1 cellular context compared by ENCODE assay signal in the genomic region with DNA sequence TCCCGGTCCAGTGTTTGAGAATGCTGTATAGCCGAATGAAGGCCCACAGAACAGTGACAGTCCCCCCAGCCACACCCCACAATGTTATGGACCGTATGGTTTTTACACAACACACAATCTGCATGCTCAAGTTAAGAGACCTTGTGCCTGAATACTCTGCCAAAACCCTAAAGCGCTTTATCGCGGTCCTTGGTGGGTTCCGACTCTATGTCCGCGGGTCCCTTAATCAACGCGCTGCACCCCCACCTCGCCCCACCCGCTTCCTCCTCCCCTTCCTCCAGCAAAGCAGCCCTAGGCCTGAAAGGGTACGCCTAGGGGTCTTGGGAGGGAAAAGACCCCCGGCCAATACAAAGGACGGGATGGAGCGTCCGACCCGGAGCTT.
TF ChIP-seq lines count a peak whose summit lies in the region.

No MANE protein-coding gene starts in this region.

TF ChIP-seq in neural cell, 6 proteins besides CTCF, POLR2A, EP300 and RAD21 (continued from another document):
- TF ChIP-seq, protein P1, sequence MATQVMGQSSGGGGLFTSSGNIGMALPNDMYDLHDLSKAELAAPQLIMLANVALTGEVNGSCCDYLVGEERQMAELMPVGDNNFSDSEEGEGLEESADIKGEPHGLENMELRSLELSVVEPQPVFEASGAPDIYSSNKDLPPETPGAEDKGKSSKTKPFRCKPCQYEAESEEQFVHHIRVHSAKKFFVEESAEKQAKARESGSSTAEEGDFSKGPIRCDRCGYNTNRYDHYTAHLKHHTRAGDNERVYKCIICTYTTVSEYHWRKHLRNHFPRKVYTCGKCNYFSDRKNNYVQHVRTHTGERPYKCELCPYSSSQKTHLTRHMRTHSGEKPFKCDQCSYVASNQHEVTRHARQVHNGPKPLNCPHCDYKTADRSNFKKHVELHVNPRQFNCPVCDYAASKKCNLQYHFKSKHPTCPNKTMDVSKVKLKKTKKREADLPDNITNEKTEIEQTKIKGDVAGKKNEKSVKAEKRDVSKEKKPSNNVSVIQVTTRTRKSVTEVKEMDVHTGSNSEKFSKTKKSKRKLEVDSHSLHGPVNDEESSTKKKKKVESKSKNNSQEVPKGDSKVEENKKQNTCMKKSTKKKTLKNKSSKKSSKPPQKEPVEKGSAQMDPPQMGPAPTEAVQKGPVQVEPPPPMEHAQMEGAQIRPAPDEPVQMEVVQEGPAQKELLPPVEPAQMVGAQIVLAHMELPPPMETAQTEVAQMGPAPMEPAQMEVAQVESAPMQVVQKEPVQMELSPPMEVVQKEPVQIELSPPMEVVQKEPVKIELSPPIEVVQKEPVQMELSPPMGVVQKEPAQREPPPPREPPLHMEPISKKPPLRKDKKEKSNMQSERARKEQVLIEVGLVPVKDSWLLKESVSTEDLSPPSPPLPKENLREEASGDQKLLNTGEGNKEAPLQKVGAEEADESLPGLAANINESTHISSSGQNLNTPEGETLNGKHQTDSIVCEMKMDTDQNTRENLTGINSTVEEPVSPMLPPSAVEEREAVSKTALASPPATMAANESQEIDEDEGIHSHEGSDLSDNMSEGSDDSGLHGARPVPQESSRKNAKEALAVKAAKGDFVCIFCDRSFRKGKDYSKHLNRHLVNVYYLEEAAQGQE (IDR thresholded peaks at IDR 0.05; ENCODE audit: borderline replicate concordance): no peak
- no peak for TF ChIP-seq POLR2AphosphoS5 (IDR thresholded peaks at IDR 0.05)
- TF ChIP-seq MXI1 (conservative IDR thresholded peaks at IDR 0.05; ENCODE audit: poor library complexity, severe bottlenecking): no peak
- no peak for TF ChIP-seq SMC3 (conservative IDR thresholded peaks at IDR 0.05; ENCODE audit: poor library complexity)
